Comparison of ENCODE assay signal across 1 cellular context in the genomic region with DNA sequence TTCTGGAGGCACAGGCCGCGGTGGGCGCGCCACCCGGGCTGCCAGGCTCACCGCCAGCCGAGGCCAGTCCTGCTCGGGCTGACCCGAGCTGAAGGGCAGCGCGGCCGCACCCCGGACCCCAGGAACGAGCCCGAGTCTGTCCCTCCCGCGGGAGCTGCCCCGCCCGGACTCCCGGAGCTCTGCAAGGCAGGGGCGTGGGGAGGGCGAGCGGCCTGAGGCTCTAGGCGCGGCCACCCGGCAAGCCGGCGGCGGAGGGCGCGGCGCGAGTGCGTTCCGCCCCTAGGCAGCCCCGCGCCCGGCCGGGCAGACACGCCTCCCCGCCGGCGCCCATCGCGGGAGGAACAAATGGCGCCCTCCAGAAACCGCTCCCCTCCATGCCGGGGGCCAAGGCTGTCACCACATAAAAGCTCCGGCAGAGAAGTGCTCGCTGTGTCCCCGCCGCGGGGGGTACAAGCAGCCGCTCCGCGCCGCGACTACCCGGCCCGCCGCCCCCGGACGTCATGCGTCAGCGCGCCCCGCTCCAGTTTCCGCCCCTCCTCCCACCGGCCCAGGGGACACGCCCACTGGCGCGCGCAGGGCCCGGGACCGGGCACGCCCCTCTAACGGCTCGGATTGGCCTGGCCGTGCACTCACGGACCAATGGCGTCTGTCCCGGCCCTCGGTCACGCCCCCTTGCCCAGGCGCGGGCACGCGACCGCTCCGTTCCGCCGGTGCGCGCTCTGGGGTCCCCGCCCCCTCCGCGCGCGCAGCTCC.
A peak's percentile ranks its signal among the peaks of the same experiment; 100 is the strongest.
TF ChIP-seq lines count a peak whose summit lies in the region.

No MANE protein-coding gene starts in this region.

TF ChIP-seq in IMR-90, 13 proteins besides CTCF, POLR2A, EP300 and RAD21 (continued from another document):
- TF ChIP-seq USF2 (IDR thresholded peaks at IDR 0.05; ENCODE audit: low read depth, low read length): peak; percentile 71; the same call in 1 of the 2 replicates
- peak; percentile 53; the same call in 1 of the 2 replicates for TF ChIP-seq MXI1 (IDR thresholded peaks at IDR 0.05; ENCODE audit: borderline replicate concordance, low read depth, low read length)
- no peak for TF ChIP-seq MAFK (IDR thresholded peaks at IDR 0.05; ENCODE audit: low read depth, low read length)
- TF ChIP-seq CEBPB (IDR thresholded peaks at IDR 0.05; ENCODE audit: low read depth, low read length): no peak
- no peak for TF ChIP-seq NFE2L2 (IDR thresholded peaks at IDR 0.05; ENCODE audit: low read depth, low read length)
- peak; percentile 54; the same call in 1 of the 2 replicates for TF ChIP-seq MAZ (IDR thresholded peaks at IDR 0.05; ENCODE audit: borderline replicate concordance, low read depth, low read length)
- no peak for TF ChIP-seq RFX5 (IDR thresholded peaks at IDR 0.05; ENCODE audit: low read depth, low read length)
- TF ChIP-seq, protein P1, sequence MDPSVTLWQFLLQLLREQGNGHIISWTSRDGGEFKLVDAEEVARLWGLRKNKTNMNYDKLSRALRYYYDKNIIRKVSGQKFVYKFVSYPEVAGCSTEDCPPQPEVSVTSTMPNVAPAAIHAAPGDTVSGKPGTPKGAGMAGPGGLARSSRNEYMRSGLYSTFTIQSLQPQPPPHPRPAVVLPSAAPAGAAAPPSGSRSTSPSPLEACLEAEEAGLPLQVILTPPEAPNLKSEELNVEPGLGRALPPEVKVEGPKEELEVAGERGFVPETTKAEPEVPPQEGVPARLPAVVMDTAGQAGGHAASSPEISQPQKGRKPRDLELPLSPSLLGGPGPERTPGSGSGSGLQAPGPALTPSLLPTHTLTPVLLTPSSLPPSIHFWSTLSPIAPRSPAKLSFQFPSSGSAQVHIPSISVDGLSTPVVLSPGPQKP (IDR thresholded peaks at IDR 0.05; ENCODE audit: borderline replicate concordance, low read depth, low read length): no peak
- TF ChIP-seq SMC3 (IDR thresholded peaks at IDR 0.05; ENCODE audit: low read depth, low read length): no peak
- TF ChIP-seq RCOR1 (IDR thresholded peaks at IDR 0.05; ENCODE audit: insufficient replicate concordance, low read length): peak; percentile 4
- TF ChIP-seq BHLHE40 (IDR thresholded peaks at IDR 0.05; ENCODE audit: low read depth, low read length): peak; percentile 78; the same call in 1 of the 2 replicates
TF ChIP-seq in IMR-90: peak in this region for 5.
